Comparison of ENCODE assay signal across 22 cellular contexts in the genomic region with DNA sequence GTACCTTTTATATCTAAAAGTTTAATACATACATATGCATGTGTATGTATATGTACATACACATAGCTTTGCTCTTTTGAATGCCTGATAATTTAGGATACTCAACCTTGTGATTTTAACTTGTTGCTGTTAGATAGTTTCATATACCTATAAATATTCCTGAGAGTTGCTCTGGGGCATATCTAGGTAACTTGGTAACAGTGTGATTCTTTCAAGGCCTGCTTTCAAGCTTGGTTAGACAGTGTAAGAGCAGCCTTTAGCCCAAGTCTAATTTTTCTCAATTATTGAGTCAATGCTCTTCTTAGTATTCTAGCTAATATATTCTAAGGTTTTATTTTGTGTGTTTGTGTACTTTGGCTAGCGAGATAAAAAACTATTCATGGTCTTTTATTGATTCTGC.
DNase-seq lines count a peak whose midpoint lies in the region; ATAC-seq, FAIRE-seq and TF ChIP-seq lines count a peak whose summit lies in the region.
"Had no signal": no experiment of that assay in that cellular context is flagged by ENCODE, and none has a peak within 500 bp of the region (broad histone marks: within the 10 kb centered on the region; RNA-seq: fewer than 3 reads in every experiment).

No MANE protein-coding gene starts in this region.

- intact Hi-C loops in PC-3 (cut with micrococcal nuclease) = no loop called here
- intact Hi-C loops in GM12878 (cut with micrococcal nuclease; ENCODE audit: unreplicated experiment) = no loop called here

- H2AFZ ChIP-seq in PC-3 (ENCODE audit: low read length) = no peak overlapping the region
- no peak overlapping the region for H2AFZ ChIP-seq in GM12878 (ENCODE audit: control insufficient read depth, low read depth, low read length)
- H2AFZ ChIP-seq: GM23248 had no signal

- no peaks in the 10 kb centered on the region for H3K79me2 ChIP-seq in PC-3 (ENCODE audit: low read length)
- H3K79me2 ChIP-seq in GM12878 (ENCODE audit: control insufficient read depth, insufficient read depth, low read length) = no peaks in the 10 kb centered on the region

- BruUV-seq in PC-3 (replicated peaks; lab: Mats Ljungman, UMichigan) = no TSS peak
- BruUV-seq in GM12878 (replicated peaks; lab: Mats Ljungman, UMichigan) = no TSS peak

- H3K9me3 ChIP-seq in PC-3 (ENCODE audit: low read length) = no peaks in the 10 kb centered on the region
- no peaks in the 10 kb centered on the region; the same call in 2 of the 3 replicates for H3K9me3 ChIP-seq in GM12878 (replicated peaks; ENCODE audit: control insufficient read depth, insufficient read depth, low read length)

- DNase-seq in PC-3 (no peak), GM12878 (ENCODE audit: low read depth, low spot score) (no peak), medulla oblongata (ENCODE audit: extremely low spot score) (no peak), NCI-H1436 (lab: John Stamatoyannopoulos, UW) (no peak), NCI-H446 (lab: John Stamatoyannopoulos, UW) (no peak)
- DNase-seq: CD4-positive, alpha-beta T cell; CD8-positive, alpha-beta memory T cell; DMS 273 treated with DMSO at 0.1 percent for 48 hours; DMS79; EL; GDM1; GM23248; H7; HCEC 1CT had no signal

- no peaks in the 10 kb centered on the region for H3K9me2 ChIP-seq in PC-3 (replicated peaks; ENCODE audit: low read length)

- H3K27me3 ChIP-seq in PC-3 (ENCODE audit: low read length) (no peaks in the 10 kb centered on the region), GM12878 (replicated peaks in 1 of 2; ENCODE audit: control insufficient read depth in 2 of 2, insufficient read depth in 2 of 2, low read length in 1 of 2) (no peaks in the 10 kb centered on the region)
- H3K27me3 ChIP-seq: BLaER1 treated with 17β-estradiol and CSF1 and Interleukin-3, amounts not matched to agents 10 nM and 100 nM had no signal

- H3K36me3 ChIP-seq in PC-3 (ENCODE audit: low read depth, low read length) (no peaks in the 10 kb centered on the region), GM12878 (ENCODE audit: control insufficient read depth in 2 of 2, insufficient read depth in 2 of 2, low read length in 1 of 2) (no peaks in the 10 kb centered on the region)
- H3K36me3 ChIP-seq: BLaER1 treated with 17β-estradiol and CSF1 and Interleukin-3, amounts not matched to agents 10 nM and 100 nM had no signal

- H3K4me1 ChIP-seq in PC-3 (ENCODE audit: insufficient read depth, low read length) (no peaks in the 10 kb centered on the region), GM12878 (ENCODE audit: control insufficient read depth, insufficient read depth, low read length) (no peaks in the 10 kb centered on the region)
- H3K4me1 ChIP-seq: BLaER1 treated with 17β-estradiol and CSF1 and Interleukin-3, amounts not matched to agents 10 nM and 100 nM had no signal

- H3K27ac ChIP-seq in PC-3 (ENCODE audit: low read length) (no peak overlapping the region), GM12878 (ENCODE audit: control insufficient read depth, insufficient read depth) (no peak overlapping the region)
- H3K27ac ChIP-seq: 22Rv1; BLaER1 treated with 17β-estradiol and CSF1 and Interleukin-3, amounts not matched to agents 10 nM and 100 nM; GM23248 had no signal

- H3K4me2 ChIP-seq in PC-3 (ENCODE audit: low read length) = no peak overlapping the region
- no peak overlapping the region for H3K4me2 ChIP-seq in GM12878 (ENCODE audit: control insufficient read depth, insufficient read depth)
- H3K4me2 ChIP-seq: BLaER1 treated with 17β-estradiol and CSF1 and Interleukin-3, amounts not matched to agents 10 nM and 100 nM had no signal

- CTCF ChIA-PET in PC-3 (lab: Charles Lee) = no interaction called here
- CTCF ChIA-PET in GM12878 (lab: Yijun Ruan, JAX) = interaction anchor here (1.9 kb wide), 1 partner anchor 9 kb away, joined by 6 read pairs; no protein-coding TSS in a partner anchor

- ATAC-seq in GM18868 (IDR thresholded peaks at IDR 0.05; ENCODE audit: unreplicated experiment) (peak; percentile 67), PC-3 (peak; percentile 35; the same call in 1 of the 2 replicates), GM12878 (peak; percentile 82)

- no peak for TF ChIP-seq RAD21 in GM12878 (IDR thresholded peaks at IDR 0.05; ENCODE audit: insufficient read depth, low read depth, low read length)

- SMC1A ChIA-PET in GM12878 (lab: Charles Lee; ENCODE audit: uncharacterized antibody, unreplicated experiment) = interaction anchor here (0.5 to 1.2 kb wide), 2 partner anchors 17 to 316 kb away, joined by 4 read pairs; no protein-coding TSS in a partner anchor

- no peak overlapping the region for H3K9ac ChIP-seq in PC-3 (ENCODE audit: low read length)
- no peak overlapping the region for H3K9ac ChIP-seq in GM12878 (ENCODE audit: control insufficient read depth, insufficient read depth, low read length)
- H3K9ac ChIP-seq: BLaER1 treated with 17β-estradiol and CSF1 and Interleukin-3, amounts not matched to agents 10 nM and 100 nM; GM23248 had no signal

- H4K20me1 ChIP-seq in PC-3 (ENCODE audit: low read length) (no peaks in the 10 kb centered on the region), GM12878 (ENCODE audit: control insufficient read depth, insufficient read depth) (no peaks in the 10 kb centered on the region)
- H4K20me1 ChIP-seq: BLaER1 treated with 17β-estradiol and CSF1 and Interleukin-3, amounts not matched to agents 10 nM and 100 nM had no signal

- in situ Hi-C loops in GM12878 (cut with MboI) = no loop called here

- H3K4me3 ChIP-seq in PC-3 (ENCODE audit: low read length) (no peak overlapping the region), GM12878 (no peak overlapping the region)
- H3K4me3 ChIP-seq: BLaER1 treated with 17β-estradiol and CSF1 and Interleukin-3, amounts not matched to agents 10 nM and 100 nM; GM23248 had no signal

- TF ChIP-seq CTCF in PC-3 (conservative IDR thresholded peaks at IDR 0.05; ENCODE audit: low read depth, low read length) = no peak
- TF ChIP-seq CTCF in GM12878 (IDR thresholded peaks at IDR 0.05 in 2 of 3, conservative IDR thresholded peaks at IDR 0.05 in 1 of 3; ENCODE audit: control insufficient read depth in 2 of 3, extremely low read depth in 1 of 3, insufficient read depth in 1 of 3, low read depth in 3 of 3, low read length in 3 of 3) = no peak

- FAIRE-seq in GM12878 (lab: Jason Lieb, UNC) = no peak
- FAIRE-seq: A204.1, D721Med, GM12891, GM18507, H1 had no signal

- no peak for TF ChIP-seq EP300 in GM12878 (IDR thresholded peaks at IDR 0.05; ENCODE audit: borderline replicate concordance in 1 of 2, control insufficient read depth in 1 of 2, low read depth in 2 of 2, low read length in 2 of 2)

- POLR2A ChIA-PET in PC-3 (lab: Charles Lee; ENCODE audit: unreplicated experiment) = no interaction called here
- POLR2A ChIA-PET in GM12878 (lab: Charles Lee) = no interaction called here

- WGBS in GM12878 (ENCODE audit: insufficient coverage, insufficient replicate concordance, low lambda C conversion rate, missing lambda C conversion rate) = 0% methylated on average over 1 of the region's 1 CpG

- no peaks in the 10 kb centered on the region for H3F3A ChIP-seq in PC-3 (ENCODE audit: low read length, unreplicated experiment)

- RAD21 ChIA-PET in GM12878 (lab: Charles Lee; ENCODE audit: unreplicated experiment) = no interaction called here

- TF ChIP-seq POLR2A in GM12878 (IDR thresholded peaks at IDR 0.05; ENCODE audit: low read depth, low read length) = no peak

TF ChIP-seq in GM12878, 131 proteins besides CTCF, POLR2A, EP300 and RAD21:
- TF ChIP-seq ATF3 (IDR thresholded peaks at IDR 0.05; ENCODE audit: borderline replicate concordance, extremely low read depth, low read depth, low read length) (no peak), ZSCAN29 (IDR thresholded peaks at IDR 0.05) (no peak), USF1 (IDR thresholded peaks at IDR 0.05; ENCODE audit: borderline replicate concordance, extremely low read length, insufficient read depth, low read depth, low read length) (no peak)
- TF ChIP-seq, protein P1, sequence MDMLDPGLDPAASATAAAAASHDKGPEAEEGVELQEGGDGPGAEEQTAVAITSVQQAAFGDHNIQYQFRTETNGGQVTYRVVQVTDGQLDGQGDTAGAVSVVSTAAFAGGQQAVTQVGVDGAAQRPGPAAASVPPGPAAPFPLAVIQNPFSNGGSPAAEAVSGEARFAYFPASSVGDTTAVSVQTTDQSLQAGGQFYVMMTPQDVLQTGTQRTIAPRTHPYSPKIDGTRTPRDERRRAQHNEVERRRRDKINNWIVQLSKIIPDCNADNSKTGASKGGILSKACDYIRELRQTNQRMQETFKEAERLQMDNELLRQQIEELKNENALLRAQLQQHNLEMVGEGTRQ (IDR thresholded peaks at IDR 0.05; ENCODE audit: borderline replicate concordance, low read depth, low read length) = no peak
